11 cellular contexts compared by ENCODE assay signal in the genomic region with DNA sequence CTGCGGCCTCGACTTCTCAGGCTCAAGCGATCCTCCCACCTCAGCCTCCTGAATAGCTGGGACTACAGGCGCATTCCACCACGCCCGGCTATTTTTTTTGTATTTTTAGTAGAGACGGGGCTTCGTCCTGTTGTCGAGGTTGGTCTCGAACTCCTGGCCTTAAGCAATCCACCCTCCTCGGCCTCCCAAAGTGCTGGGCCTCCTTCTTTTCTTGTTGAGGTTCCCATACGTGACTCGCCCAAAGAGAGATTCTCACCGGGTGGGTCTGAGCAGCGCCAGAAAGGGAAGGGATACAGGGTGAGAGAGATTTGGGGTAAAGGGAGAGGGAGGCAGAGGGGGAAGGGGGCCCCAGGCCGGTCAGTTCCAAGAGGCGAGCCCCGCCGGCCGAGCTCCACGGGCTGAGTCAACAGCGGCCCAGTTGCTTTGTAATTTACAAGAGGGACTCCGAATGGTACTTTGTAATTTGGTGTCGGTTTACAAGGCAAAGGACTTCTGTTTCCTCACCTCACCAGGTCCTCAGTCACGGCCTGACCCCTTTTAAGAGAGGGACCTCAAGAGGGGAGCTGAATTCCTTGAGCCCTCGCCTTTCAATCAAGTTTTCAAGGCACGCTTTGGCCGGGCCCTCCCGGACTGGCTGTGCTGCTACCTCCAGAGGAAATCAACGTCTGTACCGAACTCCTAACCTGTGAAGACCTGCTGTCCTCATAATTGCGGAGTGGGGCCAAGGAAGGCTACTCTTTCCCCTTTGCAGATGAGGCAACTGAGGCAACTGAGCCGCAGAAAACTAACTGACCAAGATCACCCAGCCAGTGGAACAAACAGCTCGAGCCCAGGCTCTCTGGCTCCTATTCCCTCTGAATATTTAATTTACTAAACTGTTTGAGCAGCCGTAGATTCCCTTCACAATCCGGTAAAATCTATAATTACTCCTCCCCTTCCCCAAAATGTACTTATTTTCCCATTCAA. TPM values are rescaled to one million over a fixed set of nuclear protein-coding genes. Genes with fewer than 3 reads are reported as not detected.
DNase-seq lines count a peak whose midpoint lies in the region; ATAC-seq lines count a peak whose summit lies in the region.
"Had no signal": no experiment of that assay in that cellular context is flagged by ENCODE, and none has a peak within 500 bp of the region (broad histone marks: within the 10 kb centered on the region; RNA-seq: fewer than 3 reads in every experiment).

No MANE protein-coding gene starts in this region.

- no peak overlapping the region for H3K27ac Mint-ChIP-seq in activated CD4-positive, alpha-beta T cell treated with anti-CD3 and anti-CD28 coated beads, Interleukin-2, amount 10 ng/mL, durations not matched to agents 7 days and 5 days
- no peak overlapping the region for H3K27ac Mint-ChIP-seq in activated T-helper 17 cell treated with anti-CD3 and anti-CD28 coated beads, Interleukin-2, amount 50 U/mL, for 72 hours
- H3K27ac Mint-ChIP-seq in memory B cell: peak overlapping the region; percentile 45

- H3K36me3 Mint-ChIP-seq in activated CD4-positive, alpha-beta T cell treated with anti-CD3 and anti-CD28 coated beads, Interleukin-2, amount 10 ng/mL, durations not matched to agents 7 days and 5 days (ENCODE audit: low read depth): peaks cover 18% of the 10 kb centered on the region
- peaks cover 11% of the 10 kb centered on the region for H3K36me3 Mint-ChIP-seq in activated T-helper 17 cell treated with anti-CD3 and anti-CD28 coated beads, Interleukin-2, amount 50 U/mL, for 72 hours (ENCODE audit: low read depth)
- H3K36me3 Mint-ChIP-seq in memory B cell: peaks cover 1% of the 10 kb centered on the region

- H3K4me1 ChIP-seq in subcutaneous abdominal adipose tissue (ENCODE audit: control insufficient read depth in 5 of 5, insufficient read depth in 5 of 5, low read length in 5 of 5): peaks cover 20 to 79% (median 69%) of the 10 kb centered on the region in 5 donors

- H3K9me3 ChIP-seq in subcutaneous abdominal adipose tissue (ENCODE audit: control insufficient read depth in 5 of 5, low read length in 5 of 5): no peaks in the 10 kb centered on the region
- H3K9me3 ChIP-seq: thyroid gland had no signal

- peak overlapping the region; percentile 96 for H3K27ac ChIP-seq in subcutaneous abdominal adipose tissue (ENCODE audit: low read depth, low read length)
- H3K27ac ChIP-seq: thyroid gland had no signal

- peaks cover 41% of the 10 kb centered on the region for H3K4me1 Mint-ChIP-seq in activated CD4-positive, alpha-beta T cell treated with anti-CD3 and anti-CD28 coated beads, Interleukin-2, amount 10 ng/mL, durations not matched to agents 7 days and 5 days
- H3K4me1 Mint-ChIP-seq in activated T-helper 17 cell treated with anti-CD3 and anti-CD28 coated beads, Interleukin-2, amount 50 U/mL, for 72 hours: peaks cover 24% of the 10 kb centered on the region
- peaks cover 15% of the 10 kb centered on the region for H3K4me1 Mint-ChIP-seq in memory B cell

- no peak for ATAC-seq in activated T-helper 17 cell treated with anti-CD3 and anti-CD28 coated beads, Interleukin-2, amount 50 U/mL, for 72 hours (replicated peaks)
- ATAC-seq in memory B cell (ENCODE audit: low read depth): no peak

- H3K27me3 ChIP-seq in subcutaneous abdominal adipose tissue (ENCODE audit: control insufficient read depth in 5 of 5, insufficient read depth in 4 of 5, low read length in 5 of 5): peaks cover 0 to 36% (median 30%) of the 10 kb centered on the region in 5 donors

- no peaks in the 10 kb centered on the region for H3K36me3 ChIP-seq in subcutaneous abdominal adipose tissue (ENCODE audit: control insufficient read depth in 5 of 5, insufficient read depth in 5 of 5, low read length in 5 of 5)
- H3K36me3 ChIP-seq: thyroid gland had no signal

- CTCF ChIA-PET in activated CD4-positive, alpha-beta T cell treated with anti-CD3 and anti-CD28 coated beads, Interleukin-2, amount 10 ng/mL, durations not matched to agents 7 days and 5 days (lab: Charles Lee): interaction anchor here (1.1 to 1.9 kb wide), 2 partner anchors 9 to 10 kb away, joined by 3 to 5 read pairs; no protein-coding TSS in a partner anchor

- no peak for DNase-seq in activated CD4-positive, alpha-beta T cell treated with anti-CD3 and anti-CD28 coated beads, Interleukin-2, amount 10 ng/mL, durations not matched to agents 7 days and 5 days
- DNase-seq in activated CD4-positive, alpha-beta T cell treated with anti-CD3 and anti-CD28 coated beads for 4 hours: no peak
- peak in 1 of 2 donors; percentile 14 for DNase-seq in memory B cell (ENCODE audit: low spot score in 2 of 2)
- no peak for DNase-seq in epidermal melanocyte (ENCODE audit: insufficient read length, low spot score)
- DNase-seq in HuH-7.5 (ENCODE audit: low spot score): no peak
- no peak for DNase-seq in NCI-H774 (lab: John Stamatoyannopoulos, UW)
- DNase-seq: effector memory CD4-positive, alpha-beta T cell; islet precursor cell; thyroid gland had no signal

- H3K4me3 Mint-ChIP-seq in activated CD4-positive, alpha-beta T cell treated with anti-CD3 and anti-CD28 coated beads, Interleukin-2, amount 10 ng/mL, durations not matched to agents 7 days and 5 days: peak overlapping the region; percentile 73
- peak overlapping the region; percentile 84 for H3K4me3 Mint-ChIP-seq in activated T-helper 17 cell treated with anti-CD3 and anti-CD28 coated beads, Interleukin-2, amount 50 U/mL, for 72 hours
- peak overlapping the region; percentile 82 for H3K4me3 Mint-ChIP-seq in memory B cell

- peaks cover 4% of the 10 kb centered on the region for H3K9me3 Mint-ChIP-seq in activated CD4-positive, alpha-beta T cell treated with anti-CD3 and anti-CD28 coated beads, Interleukin-2, amount 10 ng/mL, durations not matched to agents 7 days and 5 days
- H3K9me3 Mint-ChIP-seq in activated T-helper 17 cell treated with anti-CD3 and anti-CD28 coated beads, Interleukin-2, amount 50 U/mL, for 72 hours: no peaks in the 10 kb centered on the region
- H3K9me3 Mint-ChIP-seq in memory B cell: peaks cover 6% of the 10 kb centered on the region

- H3K9ac ChIP-seq in subcutaneous abdominal adipose tissue (ENCODE audit: low read length in 5 of 5): peak overlapping the region in 4 of 5 donors; percentile 68 to 81 (median 75)

- POLR2A ChIA-PET in activated CD4-positive, alpha-beta T cell treated with anti-CD3 and anti-CD28 coated beads, Interleukin-2, amount 10 ng/mL, durations not matched to agents 7 days and 5 days (lab: Charles Lee): no interaction called here

- peaks cover 89% of the 10 kb centered on the region for H3K27me3 Mint-ChIP-seq in activated CD4-positive, alpha-beta T cell treated with anti-CD3 and anti-CD28 coated beads, Interleukin-2, amount 10 ng/mL, durations not matched to agents 7 days and 5 days
- peaks cover 69% of the 10 kb centered on the region for H3K27me3 Mint-ChIP-seq in activated T-helper 17 cell treated with anti-CD3 and anti-CD28 coated beads, Interleukin-2, amount 50 U/mL, for 72 hours
- peaks cover 34% of the 10 kb centered on the region for H3K27me3 Mint-ChIP-seq in memory B cell

- peak overlapping the region; percentile 62 to 89 (median 73) for H3K4me3 ChIP-seq in subcutaneous abdominal adipose tissue (ENCODE audit: low read depth in 1 of 5, low read length in 5 of 5)

RNA-seq across cellular contexts. Expression of gene DMRT2, which starts 3.2 kb away (rescaled TPM):
- total RNA-seq in activated CD4-positive, alpha-beta T cell treated with anti-CD3 and anti-CD28 coated beads, Interleukin-2, amount 10 ng/mL, durations not matched to agents 7 days and 5 days: not detected
- total RNA-seq in activated T-helper 17 cell treated with anti-CD3 and anti-CD28 coated beads, Interleukin-2, amount 50 U/mL, for 72 hours: not detected
